Comparison of ENCODE assay signal across 13 cellular contexts in genomic region chr7:138542183-138542582, GRCh38.
A peak's percentile ranks its signal among the peaks of the same experiment; 100 is the strongest.
DNase-seq lines count a peak whose midpoint lies in the region; ATAC-seq and TF ChIP-seq lines count a peak whose summit lies in the region.
"Had no signal": no experiment of that assay in that cellular context is flagged by ENCODE, and none has a peak within 500 bp of the region (broad histone marks: within the 10 kb centered on the region; RNA-seq: fewer than 3 reads in every experiment).

No MANE protein-coding gene starts in this region.

- POLR2A ChIA-PET in activated CD8-positive, alpha-beta T cell treated with anti-CD3 and anti-CD28 coated beads for 36 hours (lab: Charles Lee) = no interaction called here
- POLR2A ChIA-PET in activated CD8-positive, alpha-beta T cell treated with anti-CD3 and anti-CD28 coated beads, Interleukin-2, amount 10 ng/mL, durations not matched to agents 7 days and 5 days (lab: Charles Lee) = no interaction called here

- peak overlapping the region; percentile 1 for H3K27ac Mint-ChIP-seq in activated CD8-positive, alpha-beta T cell treated with anti-CD3 and anti-CD28 coated beads for 36 hours
- H3K27ac Mint-ChIP-seq in activated CD8-positive, alpha-beta T cell treated with anti-CD3 and anti-CD28 coated beads, Interleukin-2, amount 10 ng/mL, durations not matched to agents 7 days and 5 days = no peak overlapping the region
- peak overlapping the region; percentile 26 for H3K27ac Mint-ChIP-seq in progenitor cell of endocrine pancreas
- H3K27ac Mint-ChIP-seq: activated B cell treated with CpG ODN at 0.5 μM for 24 hours; stimulated activated naive CD8-positive, alpha-beta T cell treated with anti-CD3 and anti-CD28 coated beads, Interleukin-15, Interleukin-2, amounts not matched to agents 100 ng/mL and 50 ng/mL, for 24 hours had no signal

- H2AFZ ChIP-seq in neuronal stem cell (ENCODE audit: low read length) = no peak overlapping the region

- H4K8ac ChIP-seq in neuronal stem cell (ENCODE audit: low read depth, low read length) = no peak overlapping the region

- no peak overlapping the region for H3K9ac ChIP-seq in neuronal stem cell (ENCODE audit: low read depth, low read length, poor library complexity)

- peak; percentile 61 for ATAC-seq in activated CD8-positive, alpha-beta T cell treated with anti-CD3 and anti-CD28 coated beads for 36 hours
- no peak for ATAC-seq in activated CD8-positive, alpha-beta T cell treated with anti-CD3 and anti-CD28 coated beads, Interleukin-2, amount 10 ng/mL, durations not matched to agents 7 days and 5 days
- ATAC-seq in GM21825 (IDR thresholded peaks at IDR 0.05; ENCODE audit: unreplicated experiment) = peak; percentile 78
- peak; percentile 91 for ATAC-seq in HG03159 (IDR thresholded peaks at IDR 0.05; ENCODE audit: unreplicated experiment)
- ATAC-seq: A549 had no signal

- no peaks in the 10 kb centered on the region for H3K4me1 ChIP-seq in neuronal stem cell (ENCODE audit: control insufficient read depth in 2 of 2, insufficient read depth in 1 of 2, low read depth in 1 of 2, low read length in 2 of 2)
- H3K4me1 ChIP-seq: A549 had no signal

- no peak overlapping the region for H3K4me3 ChIP-seq in neuronal stem cell (ENCODE audit: low read length in 2 of 2)
- H3K4me3 ChIP-seq: A549 had no signal

- H3K27ac ChIP-seq in neuronal stem cell (replicated peaks; ENCODE audit: low read length) = no peak overlapping the region
- H3K27ac ChIP-seq: A549 had no signal

- H3K4me3 Mint-ChIP-seq in activated CD8-positive, alpha-beta T cell treated with anti-CD3 and anti-CD28 coated beads for 36 hours = no peak overlapping the region
- H3K4me3 Mint-ChIP-seq in activated CD8-positive, alpha-beta T cell treated with anti-CD3 and anti-CD28 coated beads, Interleukin-2, amount 10 ng/mL, durations not matched to agents 7 days and 5 days = no peak overlapping the region
- H3K4me3 Mint-ChIP-seq in progenitor cell of endocrine pancreas (ENCODE audit: low read depth) = no peak overlapping the region
- H3K4me3 Mint-ChIP-seq: activated B cell treated with CpG ODN at 0.5 μM for 24 hours; stimulated activated naive CD8-positive, alpha-beta T cell treated with anti-CD3 and anti-CD28 coated beads, Interleukin-15, Interleukin-2, amounts not matched to agents 100 ng/mL and 50 ng/mL, for 24 hours had no signal

- no peak overlapping the region for H3K4ac ChIP-seq in neuronal stem cell (ENCODE audit: low read length)

- H2BK15ac ChIP-seq in neuronal stem cell (ENCODE audit: low read length) = no peak overlapping the region

- DNase-seq in activated CD8-positive, alpha-beta T cell treated with anti-CD3 and anti-CD28 coated beads for 36 hours = no peak
- no peak for DNase-seq in activated CD8-positive, alpha-beta T cell treated with anti-CD3 and anti-CD28 coated beads, Interleukin-2, amount 10 ng/mL, durations not matched to agents 7 days and 5 days
- DNase-seq in progenitor cell of endocrine pancreas (ENCODE audit: low spot score, unreplicated experiment) (no peak), GF-D8 (lab: John Stamatoyannopoulos, UW) (no peak), neuronal stem cell (ENCODE audit: low spot score) (no peak), 8988T (no peak)
- DNase-seq: activated B cell treated with CpG ODN at 0.5 μM for 24 hours, EL, NCI-H1105 treated with DMSO at 0.1 percent for 48 hours had no signal

- intact Hi-C loops in activated CD8-positive, alpha-beta T cell treated with anti-CD3 and anti-CD28 coated beads for 36 hours (cut with micrococcal nuclease) = no loop called here

- H3K9me3 Mint-ChIP-seq in activated CD8-positive, alpha-beta T cell treated with anti-CD3 and anti-CD28 coated beads for 36 hours = peaks cover 3% of the 10 kb centered on the region
- H3K9me3 Mint-ChIP-seq in activated CD8-positive, alpha-beta T cell treated with anti-CD3 and anti-CD28 coated beads, Interleukin-2, amount 10 ng/mL, durations not matched to agents 7 days and 5 days (ENCODE audit: insufficient read depth) = no peaks in the 10 kb centered on the region
- H3K9me3 Mint-ChIP-seq in progenitor cell of endocrine pancreas (ENCODE audit: low read depth) = peaks cover 23% of the 10 kb centered on the region

- peaks cover 2 to 52% of the 10 kb centered on the region in 2 donors for H3K9me3 ChIP-seq in neuronal stem cell (replicated peaks in 1 of 2; ENCODE audit: control insufficient read depth in 2 of 2, insufficient read depth in 1 of 2, low read depth in 1 of 2, low read length in 2 of 2)
- H3K9me3 ChIP-seq: A549 had no signal

- no peaks in the 10 kb centered on the region for H3K27me3 Mint-ChIP-seq in activated CD8-positive, alpha-beta T cell treated with anti-CD3 and anti-CD28 coated beads for 36 hours
- H3K27me3 Mint-ChIP-seq in activated CD8-positive, alpha-beta T cell treated with anti-CD3 and anti-CD28 coated beads, Interleukin-2, amount 10 ng/mL, durations not matched to agents 7 days and 5 days (ENCODE audit: low read depth) = no peaks in the 10 kb centered on the region
- H3K27me3 Mint-ChIP-seq in progenitor cell of endocrine pancreas = no peaks in the 10 kb centered on the region
- H3K27me3 Mint-ChIP-seq: activated B cell treated with CpG ODN at 0.5 μM for 24 hours; stimulated activated naive CD8-positive, alpha-beta T cell treated with anti-CD3 and anti-CD28 coated beads, Interleukin-15, Interleukin-2, amounts not matched to agents 100 ng/mL and 50 ng/mL, for 24 hours had no signal

- no peak overlapping the region for H2BK5ac ChIP-seq in neuronal stem cell (ENCODE audit: low read length)

- WGBS in neuronal stem cell (ENCODE audit: extremely low coverage in 2 of 2, insufficient read length in 2 of 2, insufficient replicate concordance in 1 of 2), 2 donors = no CpG with 5 or more reads among the region's 2 CpGs

- no peak overlapping the region for H2BK120ac ChIP-seq in neuronal stem cell (ENCODE audit: low read depth, low read length)

- H3K23ac ChIP-seq in neuronal stem cell (ENCODE audit: low read depth, low read length, poor library complexity) = no peak overlapping the region

- no peak overlapping the region for H3K18ac ChIP-seq in neuronal stem cell (ENCODE audit: low read length)

- peaks cover 18 to 100% of the 10 kb centered on the region in 2 donors for H3K36me3 ChIP-seq in neuronal stem cell (replicated peaks in 1 of 2; ENCODE audit: control insufficient read depth in 2 of 2, insufficient read depth in 2 of 2, low read length in 2 of 2)

- no peak overlapping the region for H4K91ac ChIP-seq in neuronal stem cell (ENCODE audit: low read depth, low read length, poor library complexity)

- no peak for TF ChIP-seq CTCF in activated CD8-positive, alpha-beta T cell treated with anti-CD3 and anti-CD28 coated beads for 36 hours (IDR thresholded peaks at IDR 0.05)
- no peak for TF ChIP-seq CTCF in progenitor cell of endocrine pancreas (IDR thresholded peaks at IDR 0.05; ENCODE audit: unreplicated experiment)

- H3K4me1 Mint-ChIP-seq in activated CD8-positive, alpha-beta T cell treated with anti-CD3 and anti-CD28 coated beads for 36 hours (ENCODE audit: low read depth) = peaks cover 10% of the 10 kb centered on the region
- peaks cover 11% of the 10 kb centered on the region for H3K4me1 Mint-ChIP-seq in activated CD8-positive, alpha-beta T cell treated with anti-CD3 and anti-CD28 coated beads, Interleukin-2, amount 10 ng/mL, durations not matched to agents 7 days and 5 days (ENCODE audit: low read depth)
- H3K4me1 Mint-ChIP-seq in progenitor cell of endocrine pancreas (ENCODE audit: low read depth) = no peaks in the 10 kb centered on the region

- H3K4me2 ChIP-seq in neuronal stem cell (ENCODE audit: insufficient read depth, low read length, poor library complexity, severe bottlenecking) = no peak overlapping the region
- H3K4me2 ChIP-seq: A549 had no signal

- no peak overlapping the region for H3K14ac ChIP-seq in neuronal stem cell (ENCODE audit: low read length)

- no peak overlapping the region for H2BK12ac ChIP-seq in neuronal stem cell (ENCODE audit: low read length)

- peaks cover 63% of the 10 kb centered on the region for H3K36me3 Mint-ChIP-seq in activated CD8-positive, alpha-beta T cell treated with anti-CD3 and anti-CD28 coated beads for 36 hours (ENCODE audit: low read depth)
- peaks cover 79% of the 10 kb centered on the region for H3K36me3 Mint-ChIP-seq in activated CD8-positive, alpha-beta T cell treated with anti-CD3 and anti-CD28 coated beads, Interleukin-2, amount 10 ng/mL, durations not matched to agents 7 days and 5 days (ENCODE audit: low read depth)
- H3K36me3 Mint-ChIP-seq in progenitor cell of endocrine pancreas (ENCODE audit: insufficient read depth) = peaks cover 69% of the 10 kb centered on the region

- CTCF ChIA-PET in activated CD8-positive, alpha-beta T cell treated with anti-CD3 and anti-CD28 coated beads for 36 hours (lab: Charles Lee) = interaction anchor here (1.0 to 1.3 kb wide), 2 partner anchors 84 to 197 kb away, joined by 3 read pairs; no protein-coding TSS in a partner anchor
- CTCF ChIA-PET in activated CD8-positive, alpha-beta T cell treated with anti-CD3 and anti-CD28 coated beads, Interleukin-2, amount 10 ng/mL, durations not matched to agents 7 days and 5 days (lab: Charles Lee) = no interaction called here

- H3K79me1 ChIP-seq in neuronal stem cell (ENCODE audit: low read depth, low read length) = peaks cover 2% of the 10 kb centered on the region

- no peaks in the 10 kb centered on the region for H3K27me3 ChIP-seq in neuronal stem cell (ENCODE audit: control insufficient read depth in 3 of 3, insufficient read depth in 3 of 3, low read depth in 1 of 3, low read length in 3 of 3)

- no peak overlapping the region for H2AK5ac ChIP-seq in neuronal stem cell (ENCODE audit: low read depth, low read length)
